Comparison of ENCODE assay signal across 27 cellular contexts in genomic region chr2:38345323-38346038, GRCh38.
"Had no signal": no experiment of that assay in that cellular context is flagged by ENCODE, and none has a peak within 500 bp of the region (broad histone marks: within the 10 kb centered on the region; RNA-seq: fewer than 3 reads in every experiment).

No MANE protein-coding gene starts in this region.

- DNase-seq: dermis blood vessel endothelial cell; effector memory CD4-positive, alpha-beta T cell; erythroblast; heart left ventricle; kidney; natural killer cell; spleen; stimulated activated CD4-positive, alpha-beta T cell treated with anti-CD3 and anti-CD28 coated beads, Interleukin-4, amount 100 ng/mL, for 4 hours; stimulated activated naive CD8-positive, alpha-beta T cell treated with anti-CD3 and anti-CD28 coated beads, Interleukin-15, Interleukin-2, amounts not matched to agents 100 U/mL and 50 U/mL, for 24 hours; substantia nigra; testis; tibial artery had no signal

- H3K9me3 ChIP-seq: neutrophil, right atrium auricular region, testis, tibial artery had no signal

- FAIRE-seq: endometrium, frontal cortex, kidney had no signal

- ATAC-seq: heart left ventricle; left lobe of liver; natural killer cell; stimulated activated naive CD8-positive, alpha-beta T cell treated with anti-CD3 and anti-CD28 coated beads, Interleukin-15, Interleukin-2, amounts not matched to agents 100 U/mL and 50 U/mL, for 24 hours had no signal

- H3K4me1 Mint-ChIP-seq: neural crest cell had no signal

- H3K4me3 ChIP-seq: coronary artery, heart left ventricle, hepatocyte, lung, right atrium auricular region, skin epidermis, spleen, testis, tibial artery had no signal

- H3K27me3 Mint-ChIP-seq: memory B cell; progenitor cell of endocrine pancreas; stimulated activated memory B cell treated with anti-CD40 and anti-IgM and Interleukin-4, amounts not matched to agents 10 μg/mL and 1 μg/mL and 100 μg/mL, for 72 hours; type B pancreatic cell had no signal

- H3K9me3 Mint-ChIP-seq: memory B cell had no signal

- H3K27me3 ChIP-seq: heart left ventricle, hepatocyte, neutrophil, right atrium auricular region, spleen, testis, tibial artery had no signal

- H3K4me3 Mint-ChIP-seq: memory B cell; natural killer cell; neural crest cell; stimulated activated memory B cell treated with anti-CD40 and anti-IgM and Interleukin-4, amounts not matched to agents 10 μg/mL and 1 μg/mL and 100 μg/mL, for 72 hours; type B pancreatic cell had no signal

- H3K27ac ChIP-seq: coronary artery, heart left ventricle, hepatocyte, neutrophil, parathyroid adenoma, right atrium auricular region, skin epidermis, spleen, testis, tibial artery had no signal

- H3K27ac Mint-ChIP-seq: memory B cell; natural killer cell; progenitor cell of endocrine pancreas; stimulated activated memory B cell treated with anti-CD40 and anti-IgM and Interleukin-4, amounts not matched to agents 10 μg/mL and 1 μg/mL and 100 μg/mL, for 72 hours; type B pancreatic cell had no signal

- H3K4me2 ChIP-seq: hepatocyte had no signal

- H3K9ac ChIP-seq: parathyroid adenoma had no signal

- H3K4me1 ChIP-seq: parathyroid adenoma, right atrium auricular region, testis had no signal
